Comparison of ENCODE assay signal across 30 cellular contexts in the genomic region with DNA sequence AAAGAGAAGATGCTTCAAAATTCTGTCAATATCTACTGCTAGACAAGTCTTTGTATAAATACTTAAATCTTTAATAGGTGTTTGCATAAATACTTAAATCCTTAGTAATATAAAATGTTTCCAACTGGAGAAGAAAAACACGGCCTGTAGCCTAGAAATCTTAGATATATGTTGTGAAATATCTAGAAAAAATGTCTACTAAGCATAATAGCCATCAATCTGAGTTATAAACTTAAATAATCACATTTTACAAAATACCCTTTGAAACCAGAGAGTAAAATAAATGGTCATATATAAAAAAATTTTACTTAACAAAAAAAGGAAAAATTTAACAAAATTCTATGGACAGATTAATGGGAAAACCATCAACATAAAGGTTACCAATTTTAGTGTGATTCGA.
"Had no signal": no experiment of that assay in that cellular context is flagged by ENCODE, and none has a peak within 500 bp of the region (broad histone marks: within the 10 kb centered on the region; RNA-seq: fewer than 3 reads in every experiment).

No MANE protein-coding gene starts in this region.

- H3K4me3 ChIP-seq: left lung, lower lobe of right lung, neural progenitor cell, sigmoid colon, tibial nerve, upper lobe of left lung, vagina had no signal

- H2AFZ ChIP-seq: neural progenitor cell had no signal

- H3K27ac ChIP-seq: left lung, lower lobe of right lung, neural progenitor cell, neutrophil, sigmoid colon, tibial nerve, upper lobe of left lung, vagina had no signal

- H3K4me1 ChIP-seq: left lung, lower lobe of right lung, neural progenitor cell, vagina had no signal

- H3K9ac ChIP-seq: neural progenitor cell had no signal

- H3K9me3 Mint-ChIP-seq: mesothelial cell of epicardium; naive B cell; natural killer cell; nephron progenitor cell; neural progenitor cell; stimulated activated memory B cell treated with anti-CD40 and anti-IgM and Interleukin-4, amounts not matched to agents 10 μg/mL and 1 μg/mL and 100 μg/mL, for 72 hours; stimulated activated naive CD8-positive, alpha-beta T cell treated with anti-CD3 and anti-CD28 coated beads, Interleukin-15, amount 100 ng/mL, for 72 hours had no signal

- H3K9me3 ChIP-seq: left lung, lower lobe of right lung, neutrophil, sigmoid colon, tibial nerve, upper lobe of left lung, vagina had no signal

- H3K4me1 Mint-ChIP-seq: mesothelial cell of epicardium; naive B cell; natural killer cell; nephron progenitor cell; neural progenitor cell; stimulated activated memory B cell treated with anti-CD40 and anti-IgM and Interleukin-4, amounts not matched to agents 10 μg/mL and 1 μg/mL and 100 μg/mL, for 72 hours; stimulated activated naive CD8-positive, alpha-beta T cell treated with anti-CD3 and anti-CD28 coated beads, Interleukin-15, amount 100 ng/mL, for 72 hours had no signal

- H3K27me3 ChIP-seq: left lung, neural progenitor cell, neutrophil, sigmoid colon, tibial nerve, upper lobe of left lung, vagina had no signal

- H3K4me3 Mint-ChIP-seq: mesothelial cell of epicardium; naive B cell; natural killer cell; nephron progenitor cell; neural progenitor cell; stimulated activated memory B cell treated with anti-CD40 and anti-IgM and Interleukin-4, amounts not matched to agents 10 μg/mL and 1 μg/mL and 100 μg/mL, for 72 hours; stimulated activated naive CD8-positive, alpha-beta T cell treated with anti-CD3 and anti-CD28 coated beads, Interleukin-15, amount 100 ng/mL, for 72 hours had no signal

- H3K36me3 Mint-ChIP-seq: naive B cell; natural killer cell; neural progenitor cell; stimulated activated memory B cell treated with anti-CD40 and anti-IgM and Interleukin-4, amounts not matched to agents 10 μg/mL and 1 μg/mL and 100 μg/mL, for 72 hours had no signal

- ATAC-seq: left colon; left lung; lower lobe of right lung; natural killer cell; right cardiac atrium; stimulated activated memory B cell treated with anti-CD40 and anti-IgM and Interleukin-4, amounts not matched to agents 10 μg/mL and 1 μg/mL and 100 μg/mL, for 72 hours; stimulated activated naive CD8-positive, alpha-beta T cell treated with anti-CD3 and anti-CD28 coated beads, Interleukin-15, amount 100 ng/mL, for 72 hours had no signal

- H3K27ac Mint-ChIP-seq: mesothelial cell of epicardium; naive B cell; natural killer cell; neural progenitor cell; progenitor cell of endocrine pancreas; stimulated activated memory B cell treated with anti-CD40 and anti-IgM and Interleukin-4, amounts not matched to agents 10 μg/mL and 1 μg/mL and 100 μg/mL, for 72 hours; stimulated activated naive CD8-positive, alpha-beta T cell treated with anti-CD3 and anti-CD28 coated beads, Interleukin-15, amount 100 ng/mL, for 72 hours had no signal

- DNase-seq: hippocampal formation; kidney; left colon; left lung; lower lobe of right lung; mammary epithelial cell; mesendoderm; naive B cell; natural killer cell; nephron progenitor cell; occipital lobe; retina; right cardiac atrium; sigmoid colon; small intestine; stimulated activated CD4-positive, alpha-beta T cell treated with anti-CD3 and anti-CD28 coated beads, Interleukin-1b, Interleukin-23, amount 100 ng/mL, for 48 hours; stimulated activated CD4-positive, alpha-beta T cell treated with anti-CD3 and anti-CD28 coated beads, Interleukin-2, amount 100 ng/mL, for 48 hours; stimulated activated CD4-positive, alpha-beta T cell treated with anti-CD3 and anti-CD28 coated beads, Interleukin-4, amount 100 ng/mL, for 4 hours; stimulated activated CD8-positive, alpha-beta memory T cell treated with anti-CD3 and anti-CD28 coated beads, Interleukin-4, amount 100 ng/mL, for 48 hours; stimulated activated naive CD4-positive, alpha-beta T cell treated with Interleukin-2 at 50 U/mL for 16 hours; stimulated activated naive CD8-positive, alpha-beta T cell treated with anti-CD3 and anti-CD28 coated beads, Interleukin-15, amount 100 ng/mL, for 72 hours; substantia nigra; upper lobe of left lung had no signal

- H3K27me3 Mint-ChIP-seq: naive B cell; progenitor cell of endocrine pancreas; stimulated activated memory B cell treated with anti-CD40 and anti-IgM and Interleukin-4, amounts not matched to agents 10 μg/mL and 1 μg/mL and 100 μg/mL, for 72 hours; stimulated activated naive CD8-positive, alpha-beta T cell treated with anti-CD3 and anti-CD28 coated beads, Interleukin-15, amount 100 ng/mL, for 72 hours had no signal

- H3K36me3 ChIP-seq: left lung, lower lobe of right lung, neural progenitor cell, neutrophil, tibial nerve, upper lobe of left lung, vagina had no signal

- H3K4me2 ChIP-seq: neural progenitor cell had no signal
